ENCODE assay signal across 8 cellular contexts in the genomic region with DNA sequence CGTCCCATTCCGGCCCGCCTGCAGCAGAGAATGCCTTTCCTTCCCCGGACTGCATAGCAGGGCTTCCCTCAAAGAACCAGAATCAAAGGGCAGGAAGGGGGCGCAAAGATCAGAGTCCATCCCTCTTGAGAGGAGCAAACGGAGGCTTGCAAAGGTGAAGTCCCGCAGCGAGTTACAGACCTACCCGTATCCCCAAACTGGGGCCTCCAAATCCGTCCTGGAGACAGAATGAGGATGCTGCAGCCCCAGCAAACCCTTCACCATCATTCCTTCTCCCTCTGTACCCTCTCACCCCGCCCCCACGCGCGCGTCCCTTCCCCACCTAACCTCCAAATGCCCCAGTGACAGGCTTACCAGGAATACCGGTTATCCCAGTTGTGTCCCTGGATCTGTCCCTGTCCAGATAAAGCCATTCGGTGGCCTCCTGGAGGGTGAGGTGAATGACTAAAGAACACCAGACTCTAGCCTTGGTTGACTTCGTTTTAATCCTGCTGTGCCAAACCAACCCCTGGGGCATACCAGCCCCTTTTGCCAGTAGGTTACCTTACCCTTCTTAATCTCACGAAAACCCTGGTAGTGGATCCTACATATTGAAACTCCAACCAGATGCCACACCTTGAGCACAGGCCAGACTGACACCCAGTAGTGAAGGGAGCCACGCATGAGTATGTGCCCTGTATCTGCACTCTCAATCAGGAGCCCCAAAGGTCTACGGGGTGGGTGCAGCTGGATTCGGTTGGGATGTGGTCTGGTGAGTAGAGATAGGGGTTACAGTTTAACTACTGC. TPM values are rescaled to one million over a fixed set of nuclear protein-coding genes. Genes with fewer than 3 reads are reported as not detected.
DNase-seq lines count a peak whose midpoint lies in the region; ATAC-seq and TF ChIP-seq lines count a peak whose summit lies in the region.

No MANE protein-coding gene starts in this region.

- no peak for ATAC-seq in HG03095 (IDR thresholded peaks at IDR 0.05; ENCODE audit: unreplicated experiment)
- no peak for ATAC-seq in GM21619 (IDR thresholded peaks at IDR 0.05; ENCODE audit: unreplicated experiment)
- no peak for ATAC-seq in GM19328 (IDR thresholded peaks at IDR 0.05; ENCODE audit: unreplicated experiment)

- no peak overlapping the region for H3K27ac ChIP-seq in HUES64 (ENCODE audit: low read depth, low read length)
- H3K27ac ChIP-seq in adipose tissue (ENCODE audit: low read depth, low read length): peak overlapping the region; percentile 86
- H3K27ac ChIP-seq in iPS-18a (ENCODE audit: low read length): no peak overlapping the region
- peak overlapping the region; percentile 87 to 96 (median 92) for H3K27ac ChIP-seq in spleen

- H3K4me3 ChIP-seq in HUES64 (ENCODE audit: low read length): peak overlapping the region; percentile 65
- peak overlapping the region; percentile 78 for H3K4me3 ChIP-seq in iPS-18a (ENCODE audit: low read length)
- peak overlapping the region; percentile 49 to 84 (median 58) for H3K4me3 ChIP-seq in spleen

- H3K36me3 ChIP-seq in HUES64 (ENCODE audit: insufficient read depth, low read length) (no peaks in the 10 kb centered on the region), iPS-18a (ENCODE audit: control insufficient read depth, low read depth, low read length) (no peaks in the 10 kb centered on the region), spleen (peaks cover 0 to 12% (median 0%) of the 10 kb centered on the region in 6 donors)

- DNase-seq in ELF-1 (ENCODE audit: low read depth, low spot score): peak; percentile 79
- peak; percentile 56 for DNase-seq in spleen

- intact Hi-C loops in spleen (cut with DNase I; ENCODE audit: low total_unique reads): no loop called here

- WGBS in HUES64: 9% methylated on average over 22 of the region's 22 CpGs
- 18 to 21% (median 20%) methylated on average over 22 of the region's 22 CpGs for WGBS in adipose tissue, 3 donors
- 14 to 28% (median 22%) methylated on average over 22 of the region's 22 CpGs for WGBS in spleen, 5 donors

- no peak for TF ChIP-seq POLR2A in spleen (IDR thresholded peaks at IDR 0.05)

- H3K4me1 ChIP-seq in HUES64 (ENCODE audit: insufficient read depth, low read length): peaks cover 13% of the 10 kb centered on the region
- peaks cover 16% of the 10 kb centered on the region for H3K4me1 ChIP-seq in iPS-18a (ENCODE audit: control insufficient read depth, low read depth, low read length)
- peaks cover 5 to 67% (median 30%) of the 10 kb centered on the region in 6 donors for H3K4me1 ChIP-seq in spleen

- H3K9ac ChIP-seq in HUES64 (ENCODE audit: low read depth, low read length) (no peak overlapping the region), iPS-18a (ENCODE audit: low read length) (no peak overlapping the region)

- TF ChIP-seq CTCF in spleen (IDR thresholded peaks at IDR 0.05 in 8 of 11, conservative IDR thresholded peaks at IDR 0.05 in 3 of 11): no peak

- no peaks in the 10 kb centered on the region for H3K9me3 ChIP-seq in HUES64 (ENCODE audit: insufficient read depth, low read depth, low read length)
- no peaks in the 10 kb centered on the region for H3K9me3 ChIP-seq in iPS-18a (ENCODE audit: control insufficient read depth, low read depth, low read length)
- no peaks in the 10 kb centered on the region for H3K9me3 ChIP-seq in spleen

- H3K27me3 ChIP-seq in HUES64 (ENCODE audit: insufficient read depth, low read length): peaks cover 94% of the 10 kb centered on the region
- H3K27me3 ChIP-seq in iPS-18a (ENCODE audit: control insufficient read depth, insufficient read depth, low read length): peaks cover 98% of the 10 kb centered on the region
- peaks cover 0 to 31% (median 7%) of the 10 kb centered on the region in 7 donors for H3K27me3 ChIP-seq in spleen (replicated peaks in 1 of 7)

RNA-seq across cellular contexts. Expression of a gene that starts 1.0 kb away (rescaled TPM):
- polyA plus RNA-seq in HUES64 (2013, experiment 1 of 2): 0.80 TPM
- polyA plus RNA-seq in HUES64 (2013, experiment 2 of 2): 1.5 TPM
- 10 to 100 TPM; 14.9 to 58.0 (median 32.5) TPM for polyA plus RNA-seq in adipose tissue
- 100 to 1,000 TPM; 315 to 843 (median 492) TPM for total RNA-seq in spleen
- 100 to 1,000 TPM in 2 of 3 donors, 10 to 100 TPM in 1; 55.7 to 116 (median 102) TPM for polyA plus RNA-seq in spleen

Comparison
In these comparisons a context has a peak if more than half of its experiments do, and no peak if none do; other contexts are left out.
1. H3K27ac ChIP-seq: peak in adipose tissue (single experiment) and spleen (8 of 8); none in HUES64 (single experiment) and iPS-18a (single experiment).
2. Peak in every context shown above with its lines, with median percentiles within 50 percentile points of each other: H3K4me3 ChIP-seq.